Comparison of ENCODE assay signal across 1 cellular context in genomic region chr3:10551821-10552630, GRCh38.
TF ChIP-seq lines count a peak whose summit lies in the region.

No MANE protein-coding gene starts in this region.

TF ChIP-seq in WTC11, 78 proteins besides CTCF, POLR2A, EP300 and RAD21 (continued from another document):
- no peak for TF ChIP-seq STAT6 (CRISPR knock-in tag; conservative IDR thresholded peaks at IDR 0.05; ENCODE audit: low read depth)
